ENCODE assay signal across 8 cellular contexts in genomic region chr6:5302995-5303622, GRCh38. TPM values are rescaled to one million over a fixed set of nuclear protein-coding genes. Genes with fewer than 3 reads are reported as not detected.
DNase-seq lines count a peak whose midpoint lies in the region; ATAC-seq and TF ChIP-seq lines count a peak whose summit lies in the region.

No MANE protein-coding gene starts in this region.

- H3K36me3 Mint-ChIP-seq in activated naive CD4-positive, alpha-beta T cell treated with anti-CD3 and anti-CD28 coated beads for 36 hours (ENCODE audit: low read depth), result no peaks in the 10 kb centered on the region

- H4K20me1 ChIP-seq in OCI-LY7 (ENCODE audit: insufficient read depth, low read length), result peaks cover 10% of the 10 kb centered on the region; the same call in 1 of the 2 replicates

- H3K27ac ChIP-seq in OCI-LY7 (ENCODE audit: low read depth, low read length, poor library complexity, severe bottlenecking), result no peak overlapping the region

- TF ChIP-seq CTCF in AG04449 (IDR thresholded peaks at IDR 0.05; ENCODE audit: insufficient read depth, low read length, missing control alignments) (peak; percentile 40), OCI-LY7 (conservative IDR thresholded peaks at IDR 0.05; ENCODE audit: low read length) (peak; percentile 74)

- no peaks in the 10 kb centered on the region for H3K9me3 ChIP-seq in OCI-LY7 (ENCODE audit: low read length)

- ATAC-seq in GM18867 (IDR thresholded peaks at IDR 0.05; ENCODE audit: unreplicated experiment) (peak; percentile 77), HG03066 (IDR thresholded peaks at IDR 0.05; ENCODE audit: low read depth, unreplicated experiment) (peak; percentile 69)

- BruUV-seq in OCI-LY7 (replicated peaks; lab: Mats Ljungman, UMichigan), result no TSS peak

- H3K36me3 ChIP-seq in OCI-LY7 (ENCODE audit: insufficient read depth, low read length), result no peaks in the 10 kb centered on the region

- H3K9me3 Mint-ChIP-seq in activated naive CD4-positive, alpha-beta T cell treated with anti-CD3 and anti-CD28 coated beads for 36 hours, result no peaks in the 10 kb centered on the region

- POLR2A ChIA-PET in AG04449 (lab: Yijun Ruan, JAX), result no interaction called here
- POLR2A ChIA-PET in OCI-LY7 (lab: Charles Lee), result interaction anchor here (0.5 to 1.5 kb wide), 4 partner anchors 12 to 156 kb away, joined by 3 to 5 read pairs (median 4); no protein-coding TSS in a partner anchor

- H3K79me2 ChIP-seq in OCI-LY7 (ENCODE audit: insufficient read depth, low read depth, low read length), result no peaks in the 10 kb centered on the region

- DNase-seq in AG04449 (ENCODE audit: low read depth, low spot score) (no peak), OCI-LY7 (ENCODE audit: low spot score) (peak; percentile 59), iPS DF 4.7 (ENCODE audit: extremely low read depth, low spot score) (peak; percentile 44), dedifferentiated amniotic fluid mesenchymal stem cell (ENCODE audit: extremely low spot score) (no peak)
- DNase-seq in activated naive CD4-positive, alpha-beta T cell treated with anti-CD3 and anti-CD28 coated beads for 36 hours, result peak; percentile 73
- peak; percentile 39 to 42 for DNase-seq in stimulated activated CD4-positive, alpha-beta T cell treated with anti-CD3 and anti-CD28 coated beads, Interleukin-4, amount 100 ng/mL, for 4 hours

- no peak overlapping the region for H3K4me3 ChIP-seq in AG04449 (ENCODE audit: low read depth, low read length)
- H3K4me3 ChIP-seq in OCI-LY7 (ENCODE audit: low read depth, low read length, poor library complexity, severe bottlenecking), result no peak overlapping the region

- no peaks in the 10 kb centered on the region for H3K27me3 Mint-ChIP-seq in activated naive CD4-positive, alpha-beta T cell treated with anti-CD3 and anti-CD28 coated beads for 36 hours (ENCODE audit: low read depth)

- peak overlapping the region; percentile 59 for H3K27ac Mint-ChIP-seq in activated naive CD4-positive, alpha-beta T cell treated with anti-CD3 and anti-CD28 coated beads for 36 hours

- H3K4me1 ChIP-seq in OCI-LY7 (ENCODE audit: insufficient read depth, low read length, poor library complexity, severe bottlenecking), result peaks cover 7% of the 10 kb centered on the region

- no peak overlapping the region for H3K4me3 Mint-ChIP-seq in activated naive CD4-positive, alpha-beta T cell treated with anti-CD3 and anti-CD28 coated beads for 36 hours

- intact Hi-C loops in OCI-LY7 (cut with micrococcal nuclease; ENCODE audit: unreplicated experiment), result loop anchor here (1.0 to 5.0 kb wide), 2 partner anchors 91 to 160 kb away; no protein-coding TSS in a partner anchor
- intact Hi-C loops in activated naive CD4-positive, alpha-beta T cell treated with anti-CD3 and anti-CD28 coated beads for 36 hours (cut with micrococcal nuclease), result loop anchor here (1.0 to 10.0 kb wide), 6 partner anchors 23 to 160 kb away; partner anchors contain the start of gene LYRM4

- H3K9me2 ChIP-seq in OCI-LY7 (ENCODE audit: insufficient read depth, low read length), result no peaks in the 10 kb centered on the region

- CTCF ChIA-PET in AG04449 (lab: Yijun Ruan, JAX), result interaction anchor here (0.6 to 3.6 kb wide), 9 partner anchors 9 to 159 kb away, joined by 3 to 20 read pairs (median 3); no protein-coding TSS in a partner anchor
- CTCF ChIA-PET in OCI-LY7 (lab: Charles Lee; ENCODE audit: unreplicated experiment), result interaction anchor here (0.6 to 1.5 kb wide), 2 partner anchors 159 to 168 kb away, joined by 3 to 6 read pairs; no protein-coding TSS in a partner anchor
- CTCF ChIA-PET in activated naive CD4-positive, alpha-beta T cell treated with anti-CD3 and anti-CD28 coated beads for 36 hours (lab: Charles Lee), result interaction anchor here (0.6 to 4.1 kb wide), 10 partner anchors 9 to 162 kb away, joined by 3 to 26 read pairs (median 4); no protein-coding TSS in a partner anchor

- H3K4me1 Mint-ChIP-seq in activated naive CD4-positive, alpha-beta T cell treated with anti-CD3 and anti-CD28 coated beads for 36 hours (ENCODE audit: low read depth), result peaks cover 36% of the 10 kb centered on the region

- H2AFZ ChIP-seq in OCI-LY7 (ENCODE audit: low read length), result no peak overlapping the region

- H3K4me2 ChIP-seq in OCI-LY7 (ENCODE audit: low read length), result no peak overlapping the region

RNA-seq across cellular contexts. Expression of gene FARS2, which starts 41.8 kb away (rescaled TPM):
- 14.3 and 18.3 TPM in 2 replicates for total RNA-seq in OCI-LY7 (2014; rRNA removed; shearing (Covaris generic))
- 11.5 and 13.8 TPM in 2 replicates for total RNA-seq in OCI-LY7 (2022)
- 10 to 100 TPM; 15.4 to 15.8 TPM for total RNA-seq in activated naive CD4-positive, alpha-beta T cell treated with anti-CD3 and anti-CD28 coated beads for 36 hours

RNA-seq across cellular contexts. Expression of gene LYRM4, which starts 42.4 kb away (rescaled TPM):
- total RNA-seq in OCI-LY7 (2014; rRNA removed; shearing (Covaris generic)), result 19.6 and 21.9 TPM in 2 replicates
- total RNA-seq in OCI-LY7 (2022), result 27.3 and 34.3 TPM in 2 replicates
- total RNA-seq in activated naive CD4-positive, alpha-beta T cell treated with anti-CD3 and anti-CD28 coated beads for 36 hours, result 10 to 100 TPM; 46.2 to 51.6 TPM

Comparison
In these comparisons a context has a peak if more than half of its experiments do, and no peak if none do; other contexts are left out.
1. DNase-seq: peak in OCI-LY7 (single experiment), activated naive CD4-positive, alpha-beta T cell treated with anti-CD3 and anti-CD28 coated beads for 36 hours (single experiment), iPS DF 4.7 (single experiment) and stimulated activated CD4-positive, alpha-beta T cell treated with anti-CD3 and anti-CD28 coated beads, Interleukin-4, amount 100 ng/mL, for 4 hours (2 of 2); none in AG04449 (single experiment) and dedifferentiated amniotic fluid mesenchymal stem cell (single experiment).